33 cellular contexts compared by ENCODE assay signal in genomic region chr1:163182330-163182949, GRCh38.
"Had no signal": no experiment of that assay in that cellular context is flagged by ENCODE, and none has a peak within 500 bp of the region (broad histone marks: within the 10 kb centered on the region; RNA-seq: fewer than 3 reads in every experiment).

No MANE protein-coding gene starts in this region.

- H3K4me3 ChIP-seq: adrenal gland, Peyer's patch had no signal

- H3K27me3 ChIP-seq: adrenal gland, Peyer's patch had no signal

- ATAC-seq: activated naive CD4-positive, alpha-beta T cell treated with anti-CD3 and anti-CD28 coated beads, Interleukin-2, amount 50 U/mL, for 72 hours; activated T-cell treated with anti-CD3 and anti-CD28 coated beads, Interleukin-2, amount 50 U/mL, for 4 hours; PC-3 had no signal

- H3K36me3 ChIP-seq: adrenal gland, Peyer's patch had no signal

- H3K9me3 ChIP-seq: adrenal gland, Peyer's patch had no signal

- DNase-seq: activated B cell treated with CpG ODN at 0.5 μM for 24 hours; activated CD4-positive, alpha-beta memory T cell treated with anti-CD3 and anti-CD28 coated beads for 36 hours; activated CD4-positive, alpha-beta T cell treated with anti-CD3 and anti-CD28 coated beads for 4 hours; activated CD4-positive, alpha-beta T cell treated with anti-CD3 and anti-CD28 coated beads, Interleukin-2, amount 50 U/mL, for 1 hour; activated CD4-positive, CD25-positive, alpha-beta regulatory T cell treated with anti-CD3 and anti-CD28 coated beads, Interleukin-2, amount 50 U/mL, for 72 hours; activated CD8-positive, alpha-beta memory T cell treated with anti-CD3 and anti-CD28 coated beads, Interleukin-2, amount 50 U/mL, for 4 hours; activated gamma-delta T cell treated with Interleukin-2 at 50 U/mL for 16 hours; activated naive CD4-positive, alpha-beta T cell treated with anti-CD3 and anti-CD28 coated beads for 36 hours; activated T-cell treated with anti-CD3 and anti-CD28 coated beads for 4 hours; activated T-cell treated with anti-CD3 and anti-CD28 coated beads, Interleukin-2, amount 50 U/mL, for 4 hours; adrenal gland; MM.1S; MV-4-11; NCI-H1092; NCI-H1436 treated with DMSO at 0.1 percent for 48 hours; NCI-H187; NCI-H2029 treated with DMSO at 0.1 percent for 48 hours; NCI-H2107; NCI-H2171; NCI-H510A; NCI-H526; NCI-H748 treated with DMSO at 0.1 percent for 48 hours; NK-92 treated with Interleukin-12 subunit alpha and Interleukin-12 subunit beta, amount 100 ng/mL, for 24 hours; PC-3; Peyer's patch; RPMI8226; SW 1271; T-helper 1 cell; T-helper 2 cell; T-helper 9 cell had no signal

- H3K27ac ChIP-seq: adrenal gland, KMS-11, Peyer's patch, VCaP had no signal

- H3K4me1 ChIP-seq: adrenal gland, Peyer's patch had no signal
